ENCODE assay signal across 1 cellular context in genomic region chr11:117313828-117314768, GRCh38.
TF ChIP-seq lines count a peak whose summit lies in the region.

No MANE protein-coding gene starts in this region.

TF ChIP-seq in H1, 55 proteins besides CTCF, POLR2A, EP300 and RAD21:
- TF ChIP-seq HDAC2 (IDR thresholded peaks at IDR 0.05; ENCODE audit: borderline replicate concordance in 1 of 2, low read depth in 2 of 2, low read length in 2 of 2) (no peak), CREB1 (IDR thresholded peaks at IDR 0.05) (no peak), SAP30 (IDR thresholded peaks at IDR 0.05; ENCODE audit: insufficient read depth, insufficient replicate concordance, low read length) (no peak), CTBP2 (IDR thresholded peaks at IDR 0.05; ENCODE audit: borderline replicate concordance, insufficient read depth, insufficient read length, low read length) (no peak), RXRA (IDR thresholded peaks at IDR 0.05; ENCODE audit: insufficient read depth, low read depth, low read length) (no peak), BCL11A (IDR thresholded peaks at IDR 0.05; ENCODE audit: low read depth in 2 of 2, low read length in 2 of 2) (no peak), HDAC6 (IDR thresholded peaks at IDR 0.05; ENCODE audit: low read depth, low read length) (no peak), CHD1 (IDR thresholded peaks at IDR 0.05; ENCODE audit: low read depth, low read length) (no peak), CBX5 (IDR thresholded peaks at IDR 0.05; ENCODE audit: low read depth, low read length) (no peak), SIX5 (IDR thresholded peaks at IDR 0.05; ENCODE audit: low read depth, low read length) (no peak), TCF12 (IDR thresholded peaks at IDR 0.05; ENCODE audit: low read depth, low read length) (no peak), JUND (IDR thresholded peaks at IDR 0.05; ENCODE audit: low read length) (no peak)
TF ChIP-seq in H1: peak in this region for 0.
